8 cellular contexts compared by ENCODE assay signal in the genomic region with DNA sequence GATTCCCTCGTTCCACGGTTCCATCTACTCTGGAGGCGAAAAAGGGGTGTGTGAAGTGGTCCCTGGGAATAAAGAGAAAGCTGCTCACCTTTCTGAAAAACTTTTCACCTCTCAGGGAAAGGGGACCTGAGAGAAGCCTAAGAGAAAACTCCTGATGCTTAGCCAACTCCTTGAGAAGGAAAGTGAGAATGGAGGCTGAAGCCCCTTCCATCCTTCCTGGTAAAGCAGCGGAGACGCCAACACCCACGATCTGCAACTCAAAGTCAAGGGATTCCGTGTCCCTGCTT.
A peak's percentile ranks its signal among the peaks of the same experiment; 100 is the strongest.
DNase-seq lines count a peak whose midpoint lies in the region; ATAC-seq and TF ChIP-seq lines count a peak whose summit lies in the region.

No MANE protein-coding gene starts in this region.

- peak overlapping the region; percentile 84 for H3K4me3 Mint-ChIP-seq in activated T-cell treated with anti-CD3 and anti-CD28 coated beads, Interleukin-2, amount 50 U/mL, for 4 hours

- TF ChIP-seq CTCF in astrocyte of the cerebellum (IDR thresholded peaks at IDR 0.05; ENCODE audit: low read depth, low read length, missing control alignments) (no peak), right lobe of liver (IDR thresholded peaks at IDR 0.05) (no peak), thyroid gland (IDR thresholded peaks at IDR 0.05) (no peak)

- H3K4me1 Mint-ChIP-seq in activated T-cell treated with anti-CD3 and anti-CD28 coated beads, Interleukin-2, amount 50 U/mL, for 4 hours (ENCODE audit: low read depth), result peaks cover 57% of the 10 kb centered on the region

- H3K4me1 ChIP-seq in right lobe of liver, result peaks cover 0 to 41% (median 18%) of the 10 kb centered on the region in 4 donors
- H3K4me1 ChIP-seq in thyroid gland, result peaks cover 44 to 47% of the 10 kb centered on the region in 2 donors

- H3K27ac ChIP-seq in right lobe of liver, result peak overlapping the region; percentile 90 to 95 (median 90)
- H3K27ac ChIP-seq in thyroid gland, result peak overlapping the region; percentile 93 to 96 (median 93)

- no peak for DNase-seq in activated T-cell treated with anti-CD3 and anti-CD28 coated beads, Interleukin-2, amount 50 U/mL, for 4 hours
- DNase-seq in activated T-cell treated with anti-CD3 and anti-CD28 coated beads, Interleukin-2, amount 50 U/mL, for 1 hour, result no peak
- DNase-seq in astrocyte of the cerebellum (ENCODE audit: low read depth) (no peak), right lobe of liver (no peak), thyroid gland (no peak), NCI-H82 treated with DMSO at 0.1 percent for 48 hours (lab: John Stamatoyannopoulos, UW; ENCODE audit: unreplicated experiment) (no peak)

- no peaks in the 10 kb centered on the region for H3K9me3 Mint-ChIP-seq in activated T-cell treated with anti-CD3 and anti-CD28 coated beads, Interleukin-2, amount 50 U/mL, for 4 hours

- intact Hi-C loops in right lobe of liver (cut with DNase I), result no loop called here
- intact Hi-C loops in thyroid gland (cut with DNase I), result loop anchor here (5.0 kb wide), 1 partner anchor 111 kb away; a partner anchor contains a TSS

- no peaks in the 10 kb centered on the region for H3K9me3 ChIP-seq in right lobe of liver
- no peaks in the 10 kb centered on the region for H3K9me3 ChIP-seq in thyroid gland

- 20% methylated on average over 4 of the region's 7 CpGs for WGBS in right lobe of liver (ENCODE audit: insufficient coverage, low coverage, low lambda C conversion rate, missing lambda C conversion rate)
- whole genome bisulfite sequencing in thyroid gland, 2 donors, result 32 to 36% methylated on average over 7 of the region's 7 CpGs

- H3K36me3 ChIP-seq in right lobe of liver, result no peaks in the 10 kb centered on the region
- no peaks in the 10 kb centered on the region for H3K36me3 ChIP-seq in thyroid gland

- H3K27me3 Mint-ChIP-seq in activated T-cell treated with anti-CD3 and anti-CD28 coated beads, Interleukin-2, amount 50 U/mL, for 4 hours (ENCODE audit: low read depth), result no peaks in the 10 kb centered on the region

- no peak for ATAC-seq in activated T-cell treated with anti-CD3 and anti-CD28 coated beads, Interleukin-2, amount 50 U/mL, for 4 hours
- no peak for ATAC-seq in right lobe of liver
- no peak for ATAC-seq in HG02938 (IDR thresholded peaks at IDR 0.05; ENCODE audit: unreplicated experiment)
- ATAC-seq in GM21515 (IDR thresholded peaks at IDR 0.05; ENCODE audit: unreplicated experiment), result no peak

- TF ChIP-seq POLR2A in right lobe of liver (IDR thresholded peaks at IDR 0.05) (no peak), thyroid gland (IDR thresholded peaks at IDR 0.05) (no peak)

- in situ Hi-C loops in astrocyte of the cerebellum (cut with HindIII; ENCODE audit: low sequenced_read_pairs), result no loop called here

- H3K27me3 ChIP-seq in right lobe of liver, result no peaks in the 10 kb centered on the region
- H3K27me3 ChIP-seq in thyroid gland, result no peaks in the 10 kb centered on the region

- peak overlapping the region; percentile 39 for H3K4me3 ChIP-seq in astrocyte of the cerebellum (ENCODE audit: low read depth, low read length)
- peak overlapping the region; percentile 53 to 60 (median 59) for H3K4me3 ChIP-seq in right lobe of liver
- H3K4me3 ChIP-seq in thyroid gland (replicated peaks in 1 of 3), result peak overlapping the region in 2 of 3 donors; percentile 42 to 63

- peaks cover 2% of the 10 kb centered on the region for H3K36me3 Mint-ChIP-seq in activated T-cell treated with anti-CD3 and anti-CD28 coated beads, Interleukin-2, amount 50 U/mL, for 4 hours (ENCODE audit: insufficient read depth)
